Comparison of ENCODE assay signal across 15 cellular contexts in genomic region chr13:73602295-73602694, GRCh38.
DNase-seq lines count a peak whose midpoint lies in the region; ATAC-seq, FAIRE-seq and TF ChIP-seq lines count a peak whose summit lies in the region.
"Had no signal": no experiment of that assay in that cellular context is flagged by ENCODE, and none has a peak within 500 bp of the region (broad histone marks: within the 10 kb centered on the region; RNA-seq: fewer than 3 reads in every experiment).

No MANE protein-coding gene starts in this region.

- H3K4me3 ChIP-seq in HCT116 (replicated peaks in 1 of 2; ENCODE audit: low read depth in 1 of 2, low read length in 2 of 2) (no peak overlapping the region), PC-3 (ENCODE audit: low read length) (no peak overlapping the region), K562 (no peak overlapping the region), neural progenitor cell (no peak overlapping the region)
- H3K4me3 ChIP-seq in naive thymus-derived CD4-positive, alpha-beta T cell (ENCODE audit: low read length) = no peak overlapping the region
- H3K4me3 ChIP-seq: dorsolateral prefrontal cortex had no signal

- no peak for TF ChIP-seq POLR2A in HCT116 (IDR thresholded peaks at IDR 0.05; ENCODE audit: borderline replicate concordance, extremely low read depth, insufficient read depth, insufficient read length)
- no peak for TF ChIP-seq POLR2A in K562 (conservative IDR thresholded peaks at IDR 0.05)

- H3K27me3 Mint-ChIP-seq in naive thymus-derived CD4-positive, alpha-beta T cell = peaks cover 0 to 4% (median 0%) of the 10 kb centered on the region in 5 donors
- H3K27me3 Mint-ChIP-seq in neural progenitor cell (ENCODE audit: insufficient read depth, low read depth) = no peaks in the 10 kb centered on the region
- H3K27me3 Mint-ChIP-seq: activated CD4-positive, alpha-beta T cell treated with anti-CD3 and anti-CD28 coated beads, Interleukin-2, amount 10 ng/mL, durations not matched to agents 7 days and 5 days; stimulated activated naive CD8-positive, alpha-beta T cell treated with anti-CD3 and anti-CD28 coated beads, Interleukin-15, amount 100 ng/mL, for 72 hours had no signal

- H3K27ac Mint-ChIP-seq in naive thymus-derived CD4-positive, alpha-beta T cell = peak overlapping the region in 2 of 9 donors; percentile 4 to 16
- no peak overlapping the region for H3K27ac Mint-ChIP-seq in neural progenitor cell
- H3K27ac Mint-ChIP-seq: activated CD4-positive, alpha-beta T cell treated with anti-CD3 and anti-CD28 coated beads, Interleukin-2, amount 10 ng/mL, durations not matched to agents 7 days and 5 days; CD4-positive, CD25-positive, alpha-beta regulatory T cell; mesothelial cell of epicardium; stimulated activated naive CD8-positive, alpha-beta T cell treated with anti-CD3 and anti-CD28 coated beads, Interleukin-15, amount 100 ng/mL, for 72 hours had no signal

- H3K4me2 ChIP-seq in HCT116 (ENCODE audit: low read length) = no peak overlapping the region
- H3K4me2 ChIP-seq in PC-3 (ENCODE audit: low read length) = no peak overlapping the region
- H3K4me2 ChIP-seq in K562 (ENCODE audit: insufficient read depth, low read length) = no peak overlapping the region
- no peak overlapping the region for H3K4me2 ChIP-seq in neural progenitor cell

- CTCF ChIA-PET in HCT116 (lab: Charles Lee) = no interaction called here
- CTCF ChIA-PET in PC-3 (lab: Charles Lee) = no interaction called here
- CTCF ChIA-PET in K562 (lab: Yijun Ruan, JAX; ENCODE audit: low intra/inter-chr PET ratio) = no interaction called here
- CTCF ChIA-PET in naive thymus-derived CD4-positive, alpha-beta T cell (lab: Charles Lee) = no interaction called here

- H3K4me1 ChIP-seq in HCT116 (ENCODE audit: control insufficient read depth in 1 of 2, insufficient read depth in 2 of 2, low read length in 2 of 2) (no peaks in the 10 kb centered on the region), PC-3 (ENCODE audit: insufficient read depth, low read length) (peaks cover 45% of the 10 kb centered on the region), K562 (replicated peaks in 1 of 2; ENCODE audit: control insufficient read depth in 2 of 2, insufficient read depth in 2 of 2, low read length in 2 of 2) (no peaks in the 10 kb centered on the region), neural progenitor cell (no peaks in the 10 kb centered on the region)
- H3K4me1 ChIP-seq in naive thymus-derived CD4-positive, alpha-beta T cell (ENCODE audit: control insufficient read depth in 2 of 2, insufficient read depth in 2 of 2, low read length in 2 of 2) = no peaks in the 10 kb centered on the region

- no peak overlapping the region for H3K27ac ChIP-seq in HCT116 (ENCODE audit: low read depth, low read length)
- H3K27ac ChIP-seq in PC-3 (ENCODE audit: low read length) = peak overlapping the region; percentile 99
- no peak overlapping the region for H3K27ac ChIP-seq in K562 (ENCODE audit: extremely low read depth, low read depth, low read length)
- H3K27ac ChIP-seq in naive thymus-derived CD4-positive, alpha-beta T cell (ENCODE audit: low read depth, low read length) = no peak overlapping the region
- no peak overlapping the region for H3K27ac ChIP-seq in neural progenitor cell
- H3K27ac ChIP-seq: dorsolateral prefrontal cortex had no signal

- intact Hi-C loops in HCT116 (cut with micrococcal nuclease) (no loop called here), PC-3 (cut with micrococcal nuclease) (no loop called here), K562 (cut with micrococcal nuclease) (no loop called here)
- intact Hi-C loops in naive thymus-derived CD4-positive, alpha-beta T cell (cut with micrococcal nuclease) = no loop called here

- no peaks in the 10 kb centered on the region for H3K9me3 ChIP-seq in HCT116 (ENCODE audit: control insufficient read depth in 1 of 2, insufficient read depth in 1 of 2, low read depth in 1 of 2, low read length in 2 of 2)
- no peaks in the 10 kb centered on the region for H3K9me3 ChIP-seq in PC-3 (ENCODE audit: low read length)
- no peaks in the 10 kb centered on the region for H3K9me3 ChIP-seq in K562 (replicated peaks; ENCODE audit: control insufficient read depth, insufficient read depth, low read depth, low read length)
- H3K9me3 ChIP-seq in naive thymus-derived CD4-positive, alpha-beta T cell (ENCODE audit: control insufficient read depth in 2 of 3, low read length in 3 of 3) = no peaks in the 10 kb centered on the region
- no peaks in the 10 kb centered on the region for H3K9me3 ChIP-seq in neural progenitor cell (ENCODE audit: low read depth)

- in situ Hi-C loops in K562 (cut with MboI) = no loop called here

- no peak for TF ChIP-seq EP300 in K562 (IDR thresholded peaks at IDR 0.05; ENCODE audit: low read length)

- peaks cover 0 to 15% (median 7%) of the 10 kb centered on the region in 11 donors for H3K9me3 Mint-ChIP-seq in naive thymus-derived CD4-positive, alpha-beta T cell
- no peaks in the 10 kb centered on the region for H3K9me3 Mint-ChIP-seq in neural progenitor cell

- RAD21 ChIA-PET in HCT116 (lab: Charles Lee; ENCODE audit: low non-redundant PET in 1 of 2, low total read pairs in 2 of 2, uncharacterized antibody in 2 of 2, unreplicated experiment in 2 of 2) = no interaction called here

- H2AFZ ChIP-seq in HCT116 (ENCODE audit: low read depth, low read length, poor library complexity, severe bottlenecking) = peak overlapping the region; percentile 7
- no peak overlapping the region for H2AFZ ChIP-seq in PC-3 (ENCODE audit: low read length)
- H2AFZ ChIP-seq in K562 (ENCODE audit: low read depth, low read length) = no peak overlapping the region; the same call in 1 of the 2 replicates
- H2AFZ ChIP-seq in neural progenitor cell (replicated peaks) = no peak overlapping the region

- H3K4me3 Mint-ChIP-seq in naive thymus-derived CD4-positive, alpha-beta T cell = no peak overlapping the region
- H3K4me3 Mint-ChIP-seq in neural progenitor cell = no peak overlapping the region
- H3K4me3 Mint-ChIP-seq: activated CD4-positive, alpha-beta T cell treated with anti-CD3 and anti-CD28 coated beads, Interleukin-2, amount 10 ng/mL, durations not matched to agents 7 days and 5 days; CD4-positive, CD25-positive, alpha-beta regulatory T cell; mesothelial cell of epicardium; stimulated activated naive CD8-positive, alpha-beta T cell treated with anti-CD3 and anti-CD28 coated beads, Interleukin-15, amount 100 ng/mL, for 72 hours had no signal

- POLR2A ChIA-PET in HCT116 (lab: Charles Lee) = no interaction called here
- POLR2A ChIA-PET in PC-3 (lab: Charles Lee; ENCODE audit: unreplicated experiment) = no interaction called here
- POLR2A ChIA-PET in K562 (lab: Yijun Ruan, JAX) = no interaction called here
- POLR2A ChIA-PET in naive thymus-derived CD4-positive, alpha-beta T cell (lab: Charles Lee) = no interaction called here

- H3K36me3 ChIP-seq in HCT116 (ENCODE audit: control insufficient read depth in 1 of 2, insufficient read depth in 2 of 2, low read length in 2 of 2) = no peaks in the 10 kb centered on the region
- H3K36me3 ChIP-seq in PC-3 (ENCODE audit: low read depth, low read length) = no peaks in the 10 kb centered on the region
- no peaks in the 10 kb centered on the region for H3K36me3 ChIP-seq in K562 (ENCODE audit: control insufficient read depth, insufficient read depth, low read length)
- no peaks in the 10 kb centered on the region for H3K36me3 ChIP-seq in naive thymus-derived CD4-positive, alpha-beta T cell (ENCODE audit: control insufficient read depth in 2 of 3, insufficient read depth in 3 of 3, low read length in 3 of 3)
- H3K36me3 ChIP-seq in neural progenitor cell = no peaks in the 10 kb centered on the region

- H3K4me1 Mint-ChIP-seq in naive thymus-derived CD4-positive, alpha-beta T cell = peaks cover 0 to 4% (median 0%) of the 10 kb centered on the region in 7 donors
- H3K4me1 Mint-ChIP-seq in neural progenitor cell = no peaks in the 10 kb centered on the region
- H3K4me1 Mint-ChIP-seq: activated CD4-positive, alpha-beta T cell treated with anti-CD3 and anti-CD28 coated beads, Interleukin-2, amount 10 ng/mL, durations not matched to agents 7 days and 5 days; CD4-positive, CD25-positive, alpha-beta regulatory T cell; stimulated activated naive CD8-positive, alpha-beta T cell treated with anti-CD3 and anti-CD28 coated beads, Interleukin-15, amount 100 ng/mL, for 72 hours had no signal

- BruUV-seq in HCT116 (replicated peaks; lab: Mats Ljungman, UMichigan) (no TSS peak), PC-3 (replicated peaks; lab: Mats Ljungman, UMichigan) (no TSS peak), K562 (replicated peaks; lab: Mats Ljungman, UMichigan) (no TSS peak)

- H3K9me2 ChIP-seq in HCT116 (ENCODE audit: insufficient read depth) (no peaks in the 10 kb centered on the region; the same call in 1 of the 2 replicates), PC-3 (replicated peaks; ENCODE audit: low read length) (no peaks in the 10 kb centered on the region)

- H4K20me1 ChIP-seq in HCT116 (ENCODE audit: insufficient read depth) (no peaks in the 10 kb centered on the region), PC-3 (ENCODE audit: low read length) (no peaks in the 10 kb centered on the region), K562 (replicated peaks; ENCODE audit: control insufficient read depth, insufficient read depth, low read length) (no peaks in the 10 kb centered on the region), neural progenitor cell (ENCODE audit: low read depth) (no peaks in the 10 kb centered on the region)

- no peak for FAIRE-seq in K562 (lab: Jason Lieb, UNC)

- H3K9ac ChIP-seq in HCT116 (ENCODE audit: low read length) (no peak overlapping the region), PC-3 (ENCODE audit: low read length) (no peak overlapping the region), K562 (ENCODE audit: insufficient read depth in 1 of 2, low read depth in 2 of 2, low read length in 2 of 2) (no peak overlapping the region), neural progenitor cell (no peak overlapping the region)

- no peaks in the 10 kb centered on the region for H3K27me3 ChIP-seq in HCT116 (ENCODE audit: insufficient read depth, low read length)
- no peaks in the 10 kb centered on the region for H3K27me3 ChIP-seq in PC-3 (ENCODE audit: low read length)
- no peaks in the 10 kb centered on the region for H3K27me3 ChIP-seq in K562 (ENCODE audit: control insufficient read depth in 2 of 2, insufficient read depth in 2 of 2, low read length in 2 of 2)
- H3K27me3 ChIP-seq in naive thymus-derived CD4-positive, alpha-beta T cell (ENCODE audit: control insufficient read depth in 2 of 2, insufficient read depth in 2 of 2, low read length in 2 of 2) = no peaks in the 10 kb centered on the region
- no peaks in the 10 kb centered on the region for H3K27me3 ChIP-seq in neural progenitor cell
- H3K27me3 ChIP-seq: dorsolateral prefrontal cortex had no signal

- ATAC-seq in HCT116 = peak; percentile 46; the same call in 1 of the 2 replicates
- no peak for ATAC-seq in PC-3
- ATAC-seq in K562 = peak; percentile 67; the same call in 2 of the 3 replicates
- ATAC-seq in naive thymus-derived CD4-positive, alpha-beta T cell = peak; percentile 48
- ATAC-seq: stimulated activated naive CD8-positive, alpha-beta T cell treated with anti-CD3 and anti-CD28 coated beads, Interleukin-15, amount 100 ng/mL, for 72 hours had no signal

- TF ChIP-seq RAD21 in HCT116 (IDR thresholded peaks at IDR 0.05; ENCODE audit: low read depth) (no peak), K562 (CRISPR knock-in tag; conservative IDR thresholded peaks at IDR 0.05 in 1 of 2, IDR thresholded peaks at IDR 0.05 in 1 of 2) (no peak)

- peaks cover 0 to 7% (median 3%) of the 10 kb centered on the region in 5 donors for H3K36me3 Mint-ChIP-seq in naive thymus-derived CD4-positive, alpha-beta T cell
- no peaks in the 10 kb centered on the region for H3K36me3 Mint-ChIP-seq in neural progenitor cell
- H3K36me3 Mint-ChIP-seq: CD4-positive, CD25-positive, alpha-beta regulatory T cell; mesothelial cell of epicardium had no signal

- peaks cover 14% of the 10 kb centered on the region for H3F3A ChIP-seq in PC-3 (ENCODE audit: low read length, unreplicated experiment)
- no peaks in the 10 kb centered on the region for H3F3A ChIP-seq in neural progenitor cell (ENCODE audit: low read depth)

- no peak for TF ChIP-seq CTCF in HCT116 (IDR thresholded peaks at IDR 0.05 in 2 of 3, conservative IDR thresholded peaks at IDR 0.05 in 1 of 3; ENCODE audit: borderline replicate concordance in 1 of 3, insufficient read depth in 1 of 3, low read depth in 2 of 3, low read length in 2 of 3)
- TF ChIP-seq CTCF in PC-3 (conservative IDR thresholded peaks at IDR 0.05; ENCODE audit: low read depth, low read length) = no peak
- no peak for TF ChIP-seq CTCF in K562 (IDR thresholded peaks at IDR 0.05 in 2 of 3, conservative IDR thresholded peaks at IDR 0.05 in 1 of 3; ENCODE audit: insufficient read depth in 2 of 3, low read depth in 1 of 3, low read length in 3 of 3)
- no peak for TF ChIP-seq CTCF in neural progenitor cell (IDR thresholded peaks at IDR 0.05)

- H3K79me2 ChIP-seq in HCT116 (ENCODE audit: insufficient read depth, low read length) (no peaks in the 10 kb centered on the region), PC-3 (ENCODE audit: low read length) (no peaks in the 10 kb centered on the region), K562 (ENCODE audit: control insufficient read depth, insufficient read depth, low read length) (no peaks in the 10 kb centered on the region), neural progenitor cell (ENCODE audit: low read depth) (no peaks in the 10 kb centered on the region)

- WGBS in K562 (ENCODE audit: insufficient coverage, low coverage, missing lambda C conversion rate) = 2% methylated on average over 5 of the region's 5 CpGs

- no peaks in the 10 kb centered on the region for H3K9me1 ChIP-seq in K562 (ENCODE audit: control insufficient read depth, insufficient read depth, low read length)

- peak; percentile 2 for DNase-seq in HCT116 (ENCODE audit: low read depth, low spot score)
- DNase-seq in PC-3 = peak; percentile 58
- peak in 2 of 4 experiments; percentile 3 to 10 for DNase-seq in K562 (ENCODE audit: extremely low read depth in 1 of 4, low spot score in 3 of 4)
- no peak for DNase-seq in naive thymus-derived CD4-positive, alpha-beta T cell
- no peak for DNase-seq in kidney glomerular epithelial cell (lab: John Stamatoyannopoulos, UW)
- no peak for DNase-seq in SHP77 (lab: John Stamatoyannopoulos, UW)
- DNase-seq in neural progenitor cell (ENCODE audit: low spot score) = no peak
- DNase-seq: activated CD4-positive, alpha-beta T cell treated with anti-CD3 and anti-CD28 coated beads, Interleukin-2, amount 10 ng/mL, durations not matched to agents 7 days and 5 days; amniotic stem cell; CD4-positive, CD25-positive, alpha-beta regulatory T cell; dorsolateral prefrontal cortex; nucleus accumbens; stimulated activated naive CD8-positive, alpha-beta T cell treated with anti-CD3 and anti-CD28 coated beads, Interleukin-15, amount 100 ng/mL, for 72 hours; T-helper 1 cell had no signal

Comparison
In these comparisons a context has a peak if more than half of its experiments do, and no peak if none do; other contexts are left out.
1. DNase-seq: peak in HCT116 (single experiment) and PC-3 (single experiment); none in naive thymus-derived CD4-positive, alpha-beta T cell (0 of 9), kidney glomerular epithelial cell (single experiment), SHP77 (0 of 2) and neural progenitor cell (single experiment).
2. Of the 22 proteins assayed by ChIP-seq in both K562 and HCT116: peak only in K562: FOSL1; only in HCT116: ELF1; in both: none; in neither: 20.